In the genomic region with DNA sequence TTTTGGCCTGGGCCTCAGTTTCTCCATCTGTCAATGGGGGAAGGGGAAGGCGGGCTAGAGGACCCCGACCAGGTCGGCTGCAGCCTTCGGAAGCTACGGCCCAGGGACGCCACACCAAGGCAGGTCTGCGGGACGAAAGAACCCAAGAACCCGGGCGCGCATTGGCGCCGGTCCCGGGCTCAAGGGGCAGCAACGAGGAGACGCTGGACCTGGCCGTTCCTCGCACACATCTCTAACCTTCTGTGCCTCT, we compare ENCODE assay signal across 8 cellular contexts. TPM values are rescaled to one million over a fixed set of nuclear protein-coding genes. Genes with fewer than 3 reads are reported as not detected.
DNase-seq lines count a peak whose midpoint lies in the region; TF ChIP-seq lines count a peak whose summit lies in the region.

No MANE protein-coding gene starts in this region.

- H3K4me1 ChIP-seq in ES-I3 (ENCODE audit: insufficient read depth, low read length), result no peaks in the 10 kb centered on the region; the same call in 1 of the 2 replicates
- peaks cover 0 to 49% (median 13%) of the 10 kb centered on the region in 4 donors for H3K4me1 ChIP-seq in Peyer's patch
- H3K4me1 ChIP-seq in esophagus muscularis mucosa, result peaks cover 27 to 52% (median 51%) of the 10 kb centered on the region in 4 donors
- peaks cover 6% of the 10 kb centered on the region for H3K4me1 ChIP-seq in ovary (ENCODE audit: insufficient read depth)

- peak overlapping the region; percentile 81 to 96 (median 92) for H3K4me3 ChIP-seq in Peyer's patch
- peak overlapping the region; percentile 83 to 100 (median 96) for H3K4me3 ChIP-seq in esophagus muscularis mucosa
- H3K4me3 ChIP-seq in ovary, result peak overlapping the region; percentile 82

- H3K27ac ChIP-seq in Peyer's patch, result peak overlapping the region; percentile 97 to 100 (median 98)
- peak overlapping the region; percentile 94 to 97 (median 96) for H3K27ac ChIP-seq in esophagus muscularis mucosa (replicated peaks in 1 of 4)
- peak overlapping the region; percentile 91 to 93 for H3K27ac ChIP-seq in ovary

- H3K9me3 ChIP-seq in ES-I3 (ENCODE audit: control insufficient read depth, insufficient read depth, low read length) (no peaks in the 10 kb centered on the region), Peyer's patch (no peaks in the 10 kb centered on the region), esophagus muscularis mucosa (no peaks in the 10 kb centered on the region), ovary (no peaks in the 10 kb centered on the region)

- H3K9ac ChIP-seq in ES-I3 (ENCODE audit: low read depth, low read length), result peak overlapping the region; percentile 90

- intact Hi-C loops in esophagus muscularis mucosa (cut with DNase I) (no loop called here), ovary (cut with DNase I) (no loop called here)

- no peak for TF ChIP-seq CTCF in Peyer's patch (IDR thresholded peaks at IDR 0.05)
- TF ChIP-seq CTCF in esophagus muscularis mucosa (IDR thresholded peaks at IDR 0.05), result peak in 1 of 3 experiments; percentile 3
- no peak for TF ChIP-seq CTCF in ovary (IDR thresholded peaks at IDR 0.05)

- TF ChIP-seq POLR2A in Peyer's patch (IDR thresholded peaks at IDR 0.05) (no peak), esophagus muscularis mucosa (IDR thresholded peaks at IDR 0.05; ENCODE audit: low read depth) (no peak), ovary (IDR thresholded peaks at IDR 0.05) (no peak)

- TF ChIP-seq EP300 in esophagus muscularis mucosa (IDR thresholded peaks at IDR 0.05) (no peak), ovary (IDR thresholded peaks at IDR 0.05) (no peak)

- DNase-seq in Peyer's patch (no peak), esophagus muscularis mucosa (ENCODE audit: extremely low spot score) (no peak), ovary (no peak), COLO668 (lab: John Stamatoyannopoulos, UW; ENCODE audit: unreplicated experiment) (no peak), NCI-H345 treated with DMSO at 0.1 percent for 48 hours (lab: John Stamatoyannopoulos, UW; ENCODE audit: unreplicated experiment) (no peak), HUDEP-2 (lab: John Stamatoyannopoulos, UW; ENCODE audit: unreplicated experiment in 76 of 76) (no peak)
- DNase-seq in stimulated activated CD4-positive, alpha-beta T cell treated with anti-CD3 and anti-CD28 coated beads, Interleukin-4, amount 100 ng/mL, for 4 hours, result no peak

- H3K27me3 ChIP-seq in Peyer's patch, result no peaks in the 10 kb centered on the region
- H3K27me3 ChIP-seq in esophagus muscularis mucosa, result no peaks in the 10 kb centered on the region
- no peaks in the 10 kb centered on the region for H3K27me3 ChIP-seq in ovary

- H3K36me3 ChIP-seq in ES-I3 (ENCODE audit: insufficient read depth, low read length) (peaks cover 12% of the 10 kb centered on the region; the same call in 1 of the 2 replicates), Peyer's patch (no peaks in the 10 kb centered on the region), esophagus muscularis mucosa (peaks cover 0 to 14% (median 0%) of the 10 kb centered on the region in 4 donors), ovary (no peaks in the 10 kb centered on the region)

- 0% methylated on average over 9 of the region's 18 CpGs for WGBS in esophagus muscularis mucosa
- 0 to 1% (median 1%) methylated on average over 17 to 18 of the region's 18 CpGs for WGBS in ovary, 3 donors

RNA-seq across cellular contexts. Expression of a gene that starts 0.7 kb away (rescaled TPM):
- total RNA-seq in Peyer's patch (100 to 1,000 TPM in 3 of 4 donors, 10 to 100 TPM in 1; 73.4 to 227 (median 139) TPM), esophagus muscularis mucosa (100 to 1,000 TPM in 3 of 4 donors, 10 to 100 TPM in 1; 79.2 to 127 (median 102) TPM), ovary (100 to 1,000 TPM in 6 of 7 donors, 10 to 100 TPM in 1; 90.0 to 295 (median 246) TPM)
- polyA plus RNA-seq in ovary, result 100 to 1,000 TPM; 120 to 149 TPM

RNA-seq across cellular contexts. Expression of a gene that starts 28.1 kb away (rescaled TPM):
- total RNA-seq in Peyer's patch (10 to 100 TPM; 24.2 to 81.7 (median 57.6) TPM), esophagus muscularis mucosa (10 to 100 TPM; 26.2 to 71.2 (median 46.1) TPM), ovary (100 to 1,000 TPM in 1 of 7 donors, 10 to 100 TPM in 6; 18.1 to 137 (median 52.3) TPM)
- 10 to 100 TPM; 37.6 to 94.1 TPM for polyA plus RNA-seq in ovary

RNA-seq across cellular contexts. Expression of a gene that starts 47.8 kb away (rescaled TPM):
- total RNA-seq in Peyer's patch, result 10 to 100 TPM; 25.9 to 85.0 (median 38.3) TPM
- 10 to 100 TPM; 19.9 to 34.9 (median 25.4) TPM for total RNA-seq in esophagus muscularis mucosa
- total RNA-seq in ovary, result 10 to 100 TPM; 33.3 to 61.0 (median 51.5) TPM
- 10 to 100 TPM in 1 of 2 donors, 1 to 10 TPM in 1; 3.2 to 59.1 TPM for polyA plus RNA-seq in ovary
